10 cellular contexts compared by ENCODE assay signal in the genomic region with DNA sequence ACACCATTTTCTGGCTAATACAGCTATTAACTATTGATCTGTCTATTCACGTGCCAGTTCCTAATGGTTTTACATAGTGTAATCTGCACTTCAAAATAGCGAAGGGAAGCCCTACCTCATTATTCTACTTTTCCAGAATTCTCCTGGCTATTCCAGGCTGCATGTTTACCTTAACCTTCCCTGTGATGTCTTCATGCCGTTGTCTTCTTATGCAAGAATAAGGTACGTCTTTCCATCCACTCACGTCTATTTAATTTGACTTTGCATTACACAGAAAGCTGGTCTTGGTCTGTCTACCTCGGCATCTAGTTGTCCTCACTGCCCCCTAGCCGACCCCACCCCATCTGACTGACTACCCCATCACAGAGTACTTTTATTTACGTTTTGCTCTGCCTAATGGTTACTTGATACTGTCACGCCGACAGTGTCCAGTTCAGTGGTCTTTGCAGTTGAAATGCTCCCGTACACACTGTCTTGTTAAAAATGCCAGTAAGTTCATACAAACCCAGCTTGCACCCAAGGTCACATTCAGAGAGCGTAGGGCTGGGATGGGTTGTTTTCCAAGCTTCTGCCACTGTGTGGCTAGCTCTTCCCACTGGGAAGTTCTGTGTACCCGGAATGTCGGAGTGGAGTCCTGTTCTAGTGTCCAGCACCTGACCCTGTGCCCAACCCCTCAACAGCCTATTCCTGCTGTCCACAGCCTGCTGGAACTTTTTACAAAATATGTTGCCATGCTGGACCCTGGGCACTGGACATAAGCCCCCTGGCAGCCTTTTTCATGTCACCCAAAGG. TPM values are rescaled to one million over a fixed set of nuclear protein-coding genes. Genes with fewer than 3 reads are reported as not detected.
DNase-seq lines count a peak whose midpoint lies in the region; ATAC-seq and TF ChIP-seq lines count a peak whose summit lies in the region.
"Had no signal": no experiment of that assay in that cellular context is flagged by ENCODE, and none has a peak within 500 bp of the region (broad histone marks: within the 10 kb centered on the region; RNA-seq: fewer than 3 reads in every experiment).

No MANE protein-coding gene starts in this region.

- H3K27ac ChIP-seq in body of pancreas (peak overlapping the region in 3 of 4 donors; percentile 14 to 34 (median 22)), tibial artery (peak overlapping the region; percentile 30 to 51), H9 (ENCODE audit: insufficient read length, low read depth, low read length) (no peak overlapping the region)

- H3T11ph ChIP-seq in H9 (ENCODE audit: low read length), result no peak overlapping the region

- no peak overlapping the region for H4K8ac ChIP-seq in H9 (replicated peaks; ENCODE audit: insufficient read length, low read depth, low read length)

- H3K27me3 Mint-ChIP-seq in H9 (ENCODE audit: low read depth), result peaks cover 3% of the 10 kb centered on the region; the same call in 1 of the 2 replicates

- no peak overlapping the region for H3K9ac ChIP-seq in H9 (ENCODE audit: extremely low read depth, insufficient read length, low read length)

- no peak overlapping the region for H3K23ac ChIP-seq in H9 (ENCODE audit: insufficient read length, low read depth, low read length)

- H3K9me3 Mint-ChIP-seq in H9, result no peaks in the 10 kb centered on the region

- H3K4me1 Mint-ChIP-seq in H9, result peaks cover 0 to 4% of the 10 kb centered on the region in 2 experiments; a peak in 2 of 4 replicates

- intact Hi-C loops in body of pancreas (cut with DNase I) (no loop called here), tibial artery (cut with DNase I; ENCODE audit: low total_unique reads) (no loop called here)

- H3K79me1 ChIP-seq in H9 (ENCODE audit: insufficient read depth, low read depth, low read length, poor library complexity, severe bottlenecking), result no peaks in the 10 kb centered on the region

- peaks cover 78% of the 10 kb centered on the region for H3K4me1 ChIP-seq in body of pancreas
- H3K4me1 ChIP-seq in tibial artery, result peaks cover 0 to 99% (median 62%) of the 10 kb centered on the region in 4 donors
- H3K4me1 ChIP-seq in H9 (ENCODE audit: insufficient read depth, low read length), result no peaks in the 10 kb centered on the region

- H2BK20ac ChIP-seq in H9 (ENCODE audit: low read depth, low read length, poor library complexity, severe bottlenecking), result no peak overlapping the region

- H3K9me3 ChIP-seq in body of pancreas (no peaks in the 10 kb centered on the region), tibial artery (no peaks in the 10 kb centered on the region), H9 (ENCODE audit: control insufficient read depth, low read depth, low read length) (no peaks in the 10 kb centered on the region)

- ATAC-seq in body of pancreas (no peak), left lobe of liver (peak; percentile 9)

- no peak overlapping the region for H2BK15ac ChIP-seq in H9 (ENCODE audit: low read depth, low read length)

- H3K36me3 Mint-ChIP-seq in H9 (ENCODE audit: insufficient read depth in 1 of 3, low read depth in 3 of 3), result no peaks in the 10 kb centered on the region

- no peak overlapping the region for H2BK12ac ChIP-seq in H9 (ENCODE audit: insufficient read length, low read depth, low read length)

- no peak overlapping the region for H3K27ac Mint-ChIP-seq in H9

- H2BK120ac ChIP-seq in H9 (ENCODE audit: low read depth, low read length, poor library complexity, severe bottlenecking), result no peak overlapping the region

- H4K5ac ChIP-seq in H9 (ENCODE audit: insufficient read length, low read depth, low read length), result no peak overlapping the region

- H3K79me2 ChIP-seq in H9 (ENCODE audit: insufficient read depth, low read length), result no peaks in the 10 kb centered on the region

- no peak overlapping the region for H4K91ac ChIP-seq in H9 (ENCODE audit: insufficient read length, low read depth, low read length)

- no peak overlapping the region for H3K14ac ChIP-seq in H9 (ENCODE audit: insufficient read depth, low read length)

- H3K27me3 ChIP-seq in body of pancreas (no peaks in the 10 kb centered on the region), tibial artery (no peaks in the 10 kb centered on the region), H9 (ENCODE audit: insufficient read depth, low read length) (no peaks in the 10 kb centered on the region)

- TF ChIP-seq CTCF in body of pancreas (IDR thresholded peaks at IDR 0.05) (no peak), tibial artery (IDR thresholded peaks at IDR 0.05) (no peak), H9 (conservative IDR thresholded peaks at IDR 0.05) (no peak)

- H2AK5ac ChIP-seq in H9 (ENCODE audit: insufficient read length, low read length), result no peak overlapping the region

- no peak overlapping the region for H3K18ac ChIP-seq in H9 (ENCODE audit: insufficient read length, low read depth, low read length)

- WGBS in body of pancreas, 2 donors, result 68 to 77% methylated on average over 14 of the region's 14 CpGs
- no CpG with 5 or more reads among the region's 14 CpGs for WGBS in H9 (ENCODE audit: extremely low coverage, insufficient read length, low lambda C conversion rate)

- no peak overlapping the region for H3K4me3 ChIP-seq in body of pancreas
- peak overlapping the region in 1 of 2 donors; percentile 10 for H3K4me3 ChIP-seq in tibial artery

- peak in 1 of 3 donors; percentile 20 for TF ChIP-seq POLR2A in body of pancreas (IDR thresholded peaks at IDR 0.05)

- no peak overlapping the region for H2BK5ac ChIP-seq in H9 (ENCODE audit: insufficient read length, low read length)

- DNase-seq in activated effector memory CD4-positive, alpha-beta T cell treated with anti-CD3 and anti-CD28 coated beads, Interleukin-2, amount 50 U/mL, for 16 hours, result peak; percentile 46
- DNase-seq in activated effector memory CD4-positive, alpha-beta T cell treated with Interleukin-2 at 50 U/mL for 16 hours, result no peak
- no peak for DNase-seq in body of pancreas
- peak; percentile 55 for DNase-seq in left lobe of liver (ENCODE audit: low spot score)
- DNase-seq in tibial artery, result peak in 1 of 2 donors; percentile 64
- no peak for DNase-seq in NAMALWA (ENCODE audit: low spot score)
- no peak for DNase-seq in H9
- no peak for DNase-seq in SHP77 treated with DMSO at 0.1 percent for 48 hours (lab: John Stamatoyannopoulos, UW)
- DNase-seq: AML-193, NCI-H748 treated with DMSO at 0.1 percent for 48 hours had no signal

- H3K4ac ChIP-seq in H9 (ENCODE audit: low read depth, low read length), result no peak overlapping the region

- H3K4me3 Mint-ChIP-seq in H9, result no peak overlapping the region

- H3K23me2 ChIP-seq in H9 (ENCODE audit: insufficient read length, low read depth, low read length, poor library complexity, severe bottlenecking), result no peaks in the 10 kb centered on the region

- H3K36me3 ChIP-seq in body of pancreas (replicated peaks in 1 of 2; ENCODE audit: insufficient read depth in 1 of 2, low read depth in 2 of 2), result peaks cover 5 to 26% of the 10 kb centered on the region in 2 donors
- peaks cover 68 to 95% (median 81%) of the 10 kb centered on the region in 3 donors for H3K36me3 ChIP-seq in tibial artery

- H3K4me2 ChIP-seq in H9 (ENCODE audit: insufficient read depth, insufficient read length, low read length), result no peak overlapping the region

- no peak overlapping the region for H3K56ac ChIP-seq in H9 (ENCODE audit: insufficient read length, low read depth, low read length)

- H4K20me1 ChIP-seq in H9 (ENCODE audit: control insufficient read depth, insufficient read depth, insufficient read length), result no peaks in the 10 kb centered on the region

- H2AFZ ChIP-seq in H9 (ENCODE audit: low read length), result no peak overlapping the region

RNA-seq across cellular contexts. Expression of gene NEAT1, which starts 15.0 kb away (rescaled TPM):
- total RNA-seq in body of pancreas, result 100 to 1,000 TPM; 376 to 539 TPM
- 766 TPM for total RNA-seq in left lobe of liver
- total RNA-seq in H9 (2021), result 11.1 and 12.7 TPM in 2 replicates

RNA-seq across cellular contexts. Expression of gene FRMD8, which starts 51.2 kb away (rescaled TPM):
- total RNA-seq in body of pancreas, result 10 to 100 TPM; 20.0 to 46.8 TPM
- 9.3 TPM for total RNA-seq in left lobe of liver
- 19.0 and 22.7 TPM in 2 replicates for total RNA-seq in H9 (2021)

RNA-seq across cellular contexts. Expression of gene SLC25A45, which starts 55.2 kb away (rescaled TPM):
- total RNA-seq in body of pancreas, result 10 to 100 TPM; 52.4 to 67.2 TPM
- total RNA-seq in left lobe of liver, result 14.5 TPM
- 1.1 and 1.6 TPM in 2 replicates for total RNA-seq in H9 (2021)

Comparison
In these comparisons a context has a peak if more than half of its experiments do, and no peak if none do; other contexts are left out.
1. DNase-seq: peak in activated effector memory CD4-positive, alpha-beta T cell treated with anti-CD3 and anti-CD28 coated beads, Interleukin-2, amount 50 U/mL, for 16 hours (single experiment) and left lobe of liver (single experiment); none in activated effector memory CD4-positive, alpha-beta T cell treated with Interleukin-2 at 50 U/mL for 16 hours (single experiment), body of pancreas (0 of 4), NAMALWA (single experiment), H9 (single experiment) and SHP77 treated with DMSO at 0.1 percent for 48 hours (single experiment).
2. RNA of gene NEAT1, which starts 15.0 kb away (total RNA-seq): 766 TPM in left lobe of liver (single experiment) and 376 to 539 TPM in body of pancreas; 11.1 to 12.7 TPM in H9; every median in the first group is over 10 times any median in the second.